11 cellular contexts compared by ENCODE assay signal in the genomic region with DNA sequence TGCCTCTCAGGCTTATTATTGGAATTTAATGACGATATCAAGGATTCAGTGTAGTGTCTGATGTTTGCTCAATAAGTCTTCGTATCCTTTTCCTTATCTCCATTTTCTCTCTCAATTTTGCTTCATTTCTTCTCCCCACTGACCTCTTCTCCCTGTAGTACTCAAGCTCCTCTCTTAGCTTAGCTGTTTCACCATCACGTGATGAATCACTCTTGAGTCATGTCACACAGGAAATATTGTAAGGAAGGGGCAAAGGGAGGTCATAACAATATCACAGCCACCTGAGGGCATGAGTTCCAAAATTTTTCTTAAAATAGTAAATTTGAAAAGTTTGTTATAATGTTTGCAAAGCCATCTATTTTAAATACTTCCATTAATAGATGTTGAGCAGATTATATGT.
A peak's percentile ranks its signal among the peaks of the same experiment; 100 is the strongest.
DNase-seq lines count a peak whose midpoint lies in the region; ATAC-seq and TF ChIP-seq lines count a peak whose summit lies in the region.
"Had no signal": no experiment of that assay in that cellular context is flagged by ENCODE, and none has a peak within 500 bp of the region (broad histone marks: within the 10 kb centered on the region; RNA-seq: fewer than 3 reads in every experiment).

No MANE protein-coding gene starts in this region.

- no peak overlapping the region for H3K14ac ChIP-seq in mesenchymal stem cell (ENCODE audit: low read length in 2 of 2)

- no peak overlapping the region for H4K8ac ChIP-seq in mesenchymal stem cell (ENCODE audit: low read length)

- no peak for ATAC-seq in natural killer cell
- ATAC-seq in HG03196 (IDR thresholded peaks at IDR 0.05; ENCODE audit: unreplicated experiment): no peak

- no peaks in the 10 kb centered on the region for H3K9me3 ChIP-seq in mesenchymal stem cell (ENCODE audit: control insufficient read depth, low read length)
- H3K9me3 ChIP-seq: Caco-2 had no signal

- intact Hi-C loops in natural killer cell (cut with micrococcal nuclease): no loop called here

- H2BK120ac ChIP-seq in mesenchymal stem cell (ENCODE audit: low read depth, low read length): no peak overlapping the region

- H3K27ac ChIP-seq in mesenchymal stem cell (ENCODE audit: low read length, poor library complexity, severe bottlenecking): no peak overlapping the region

- no peaks in the 10 kb centered on the region for H3K79me1 ChIP-seq in mesenchymal stem cell (replicated peaks; ENCODE audit: low read length, poor library complexity, severe bottlenecking)

- no peak for TF ChIP-seq CTCF in NB4 (IDR thresholded peaks at IDR 0.05; ENCODE audit: low read depth, low read length)
- TF ChIP-seq CTCF in astrocyte of the spinal cord (IDR thresholded peaks at IDR 0.05; ENCODE audit: low read depth, low read length): no peak
- no peak for TF ChIP-seq CTCF in natural killer cell (IDR thresholded peaks at IDR 0.05)

- no peaks in the 10 kb centered on the region for H3K36me3 Mint-ChIP-seq in natural killer cell

- H3K36me3 ChIP-seq in mesenchymal stem cell (ENCODE audit: control insufficient read depth in 1 of 2, insufficient read depth in 2 of 2, low read depth in 1 of 2, low read length in 2 of 2): no peaks in the 10 kb centered on the region

- no peak overlapping the region for H3K23ac ChIP-seq in mesenchymal stem cell (ENCODE audit: low read length in 2 of 2)

- no peaks in the 10 kb centered on the region for H3K4me1 Mint-ChIP-seq in natural killer cell

- no peak overlapping the region for H3K4me3 Mint-ChIP-seq in natural killer cell

- in situ Hi-C loops in astrocyte of the spinal cord (cut with HindIII; ENCODE audit: low sequenced_read_pairs): no loop called here
- in situ Hi-C loops in KBM-7 (cut with MboI; ENCODE audit: low pct_unique_long_range_greater_than_20kb, low sequenced_read_pairs): no loop called here

- H3K4me3 ChIP-seq in NB4 (ENCODE audit: low read depth, low read length): no peak overlapping the region
- H3K4me3 ChIP-seq in astrocyte of the spinal cord (ENCODE audit: low read depth, low read length): no peak overlapping the region
- H3K4me3 ChIP-seq in mesenchymal stem cell (ENCODE audit: insufficient read depth in 1 of 2, low read depth in 1 of 2, low read length in 2 of 2): no peak overlapping the region

- no peak overlapping the region for H2AFZ ChIP-seq in mesenchymal stem cell (ENCODE audit: low read depth, low read length)

- no peak overlapping the region for H3K18ac ChIP-seq in mesenchymal stem cell (ENCODE audit: low read depth in 1 of 2, low read length in 2 of 2)

- no peak overlapping the region for H2BK5ac ChIP-seq in mesenchymal stem cell (ENCODE audit: low read depth, low read length, poor library complexity, severe bottlenecking)

- H3K27me3 Mint-ChIP-seq in natural killer cell (ENCODE audit: low read depth in 2 of 2): no peaks in the 10 kb centered on the region

- no peaks in the 10 kb centered on the region for H3K4me1 ChIP-seq in mesenchymal stem cell (ENCODE audit: control insufficient read depth, insufficient read depth, low read depth, low read length)

- DNase-seq in COLO829 (ENCODE audit: low spot score): peak; percentile 23
- DNase-seq in NB4 (ENCODE audit: low read depth): peak; percentile 89
- DNase-seq in astrocyte of the spinal cord (ENCODE audit: low read depth, low spot score): peak; percentile 44
- peak; percentile 59 for DNase-seq in mesenchymal stem cell
- DNase-seq in natural killer cell: no peak
- DNase-seq in KBM-7: no peak
- no peak for DNase-seq in activated CD4-positive, alpha-beta T cell treated with anti-CD3 and anti-CD28 coated beads for 48 hours
- DNase-seq: activated T-cell treated with anti-CD3 and anti-CD28 coated beads, Interleukin-2, amount 50 U/mL, for 48 hours; Caco-2; NCI-H2171 had no signal

- peaks cover 0 to 5% of the 10 kb centered on the region in 2 donors for H3K9me3 Mint-ChIP-seq in natural killer cell

- no peaks in the 10 kb centered on the region for H3K27me3 ChIP-seq in mesenchymal stem cell (ENCODE audit: control insufficient read depth in 1 of 2, insufficient read depth in 1 of 2, low read length in 2 of 2)

- H2BK15ac ChIP-seq in mesenchymal stem cell (ENCODE audit: low read depth, poor library complexity, severe bottlenecking): no peak overlapping the region

- no peak overlapping the region for H3K4ac ChIP-seq in mesenchymal stem cell (ENCODE audit: low read depth in 1 of 2, low read length in 2 of 2)

- H2BK12ac ChIP-seq in mesenchymal stem cell (ENCODE audit: low read length in 2 of 2): no peak overlapping the region

- H3K27ac Mint-ChIP-seq in natural killer cell: no peak overlapping the region

- peak overlapping the region; percentile 50 for H3K9ac ChIP-seq in mesenchymal stem cell (ENCODE audit: low read length)

- no peak overlapping the region for H4K91ac ChIP-seq in mesenchymal stem cell (ENCODE audit: low read length)

- no peak overlapping the region for H3K4me2 ChIP-seq in mesenchymal stem cell (ENCODE audit: low read length, poor library complexity, severe bottlenecking)

- WGBS in mesenchymal stem cell: 68% methylated on average over 2 of the region's 3 CpGs

- H2AK5ac ChIP-seq in mesenchymal stem cell (ENCODE audit: low read length, severe bottlenecking): no peak overlapping the region

- no peak for TF ChIP-seq POLR2A in NB4 (IDR thresholded peaks at IDR 0.05; ENCODE audit: extremely low read depth, insufficient read length)

Comparison
In these comparisons a context has a peak if more than half of its experiments do, and no peak if none do; other contexts are left out.
1. DNase-seq: peak in COLO829 (single experiment), NB4 (single experiment), astrocyte of the spinal cord (single experiment) and mesenchymal stem cell (single experiment); none in natural killer cell (single experiment), KBM-7 (single experiment) and activated CD4-positive, alpha-beta T cell treated with anti-CD3 and anti-CD28 coated beads for 48 hours (single experiment).